Comparison of ENCODE assay signal across 18 cellular contexts in the genomic region with DNA sequence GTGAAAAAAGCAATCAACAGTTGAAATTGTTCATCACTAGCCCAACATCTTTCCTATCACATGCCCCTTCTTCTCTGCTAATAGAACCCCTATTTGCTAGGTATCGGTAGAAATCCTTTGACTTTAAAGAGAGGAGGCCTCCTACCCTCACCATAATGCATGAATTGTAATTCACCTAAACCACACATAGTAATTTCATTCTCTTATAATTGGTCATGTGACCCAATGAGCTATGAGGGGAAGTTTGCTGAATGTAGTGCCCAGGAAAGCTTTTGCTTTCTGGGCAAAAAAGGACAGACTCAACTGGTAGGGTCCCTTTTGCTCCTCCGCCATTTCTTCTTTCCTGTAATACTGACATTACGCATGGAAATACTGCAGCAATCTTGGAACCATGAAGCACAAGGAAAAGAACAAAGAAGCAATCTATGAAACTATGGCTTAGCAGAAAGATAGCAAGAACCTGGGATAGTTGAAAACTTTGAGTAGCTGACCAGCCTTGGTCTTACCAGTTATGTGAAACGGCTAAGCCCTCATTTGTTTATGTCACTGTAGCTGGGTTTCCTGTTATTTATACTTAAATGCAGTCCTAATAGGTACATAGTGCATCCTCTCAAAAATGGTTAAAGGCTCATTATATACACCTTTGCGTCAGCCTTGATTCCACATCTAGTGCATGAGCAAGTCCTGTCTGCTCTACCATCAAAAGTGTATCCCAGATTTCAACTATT. TPM values are rescaled to one million over a fixed set of nuclear protein-coding genes. Genes with fewer than 3 reads are reported as not detected.
A peak's percentile ranks its signal among the peaks of the same experiment; 100 is the strongest.
DNase-seq lines count a peak whose midpoint lies in the region; ATAC-seq and TF ChIP-seq lines count a peak whose summit lies in the region.
"Had no signal": no experiment of that assay in that cellular context is flagged by ENCODE, and none has a peak within 500 bp of the region (broad histone marks: within the 10 kb centered on the region; RNA-seq: fewer than 3 reads in every experiment).

No MANE protein-coding gene starts in this region.

- no peaks in the 10 kb centered on the region for H3K27me3 Mint-ChIP-seq in activated T-helper 17 cell treated with anti-CD3 and anti-CD28 coated beads, Interleukin-2, amount 50 U/mL, for 72 hours
- H3K27me3 Mint-ChIP-seq in natural killer cell treated with Interleukin-12 subunit alpha and Interleukin-12 subunit beta and Interleukin-15 and Interleukin-18, amount 100 ng/mL, for 72 hours = no peaks in the 10 kb centered on the region

- peaks cover 4% of the 10 kb centered on the region for H3K9me3 Mint-ChIP-seq in activated T-helper 17 cell treated with anti-CD3 and anti-CD28 coated beads, Interleukin-2, amount 50 U/mL, for 72 hours
- no peaks in the 10 kb centered on the region for H3K9me3 Mint-ChIP-seq in natural killer cell treated with Interleukin-12 subunit alpha and Interleukin-12 subunit beta and Interleukin-15 and Interleukin-18, amount 100 ng/mL, for 72 hours

- DNase-seq in activated CD4-positive, CD25-positive, alpha-beta regulatory T cell (lab: John Stamatoyannopoulos, UW) = no peak
- DNase-seq in natural killer cell treated with Interleukin-12 subunit alpha and Interleukin-12 subunit beta and Interleukin-15 and Interleukin-18, amount 100 ng/mL, for 72 hours (ENCODE audit: low spot score) = no peak
- DNase-seq in NCI-H1694 treated with DMSO at 0.1 percent for 48 hours (lab: John Stamatoyannopoulos, UW) (no peak), erythroblast (lab: John Stamatoyannopoulos, UW) (no peak), left cardiac atrium (no peak)
- DNase-seq: activated CD8-positive, alpha-beta memory T cell treated with anti-CD3 and anti-CD28 coated beads, Interleukin-2, amount 50 U/mL, for 48 hours; COR-L47; NCI-H1092; SJCRH30; stimulated activated CD4-positive, alpha-beta T cell treated with anti-CD3 and anti-CD28 coated beads, Interleukin-15, amount 100 ng/mL, for 24 hours; thyroid gland had no signal

- H3K27ac Mint-ChIP-seq in activated T-helper 17 cell treated with anti-CD3 and anti-CD28 coated beads, Interleukin-2, amount 50 U/mL, for 72 hours = peak overlapping the region; percentile 86
- peak overlapping the region; percentile 85 to 87 for H3K27ac Mint-ChIP-seq in natural killer cell treated with Interleukin-12 subunit alpha and Interleukin-12 subunit beta and Interleukin-15 and Interleukin-18, amount 100 ng/mL, for 72 hours

- peaks cover 94% of the 10 kb centered on the region for H3K4me1 Mint-ChIP-seq in activated T-helper 17 cell treated with anti-CD3 and anti-CD28 coated beads, Interleukin-2, amount 50 U/mL, for 72 hours
- peaks cover 89 to 96% of the 10 kb centered on the region in 2 donors for H3K4me1 Mint-ChIP-seq in natural killer cell treated with Interleukin-12 subunit alpha and Interleukin-12 subunit beta and Interleukin-15 and Interleukin-18, amount 100 ng/mL, for 72 hours (ENCODE audit: low read depth in 2 of 2)

- ATAC-seq in activated CD4-positive, CD25-positive, alpha-beta regulatory T cell treated with anti-CD3 and anti-CD28 coated beads, Interleukin-2, amount 50 U/mL, for 24 hours = peak; percentile 25 to 33
- peak; percentile 20 for ATAC-seq in activated T-helper 17 cell treated with anti-CD3 and anti-CD28 coated beads, Interleukin-2, amount 50 U/mL, for 72 hours (replicated peaks)
- no peak for ATAC-seq in natural killer cell treated with Interleukin-12 subunit alpha and Interleukin-12 subunit beta and Interleukin-15 and Interleukin-18, amount 100 ng/mL, for 72 hours
- no peak for ATAC-seq in left cardiac atrium

- TF ChIP-seq POLR2A in erythroblast (IDR thresholded peaks at IDR 0.05; ENCODE audit: low read length) = no peak

- intact Hi-C loops in left cardiac atrium (cut with DNase I) = no loop called here

- no peaks in the 10 kb centered on the region for H3K9me3 ChIP-seq in KOPT-K1 (ENCODE audit: insufficient read depth, low read length, poor library complexity, severe bottlenecking)
- H3K9me3 ChIP-seq: SJCRH30, thyroid gland had no signal

- peak overlapping the region; percentile 78 for H3K4me3 Mint-ChIP-seq in activated T-helper 17 cell treated with anti-CD3 and anti-CD28 coated beads, Interleukin-2, amount 50 U/mL, for 72 hours
- H3K4me3 Mint-ChIP-seq in natural killer cell treated with Interleukin-12 subunit alpha and Interleukin-12 subunit beta and Interleukin-15 and Interleukin-18, amount 100 ng/mL, for 72 hours = peak overlapping the region; percentile 72

- H3K27ac ChIP-seq in KOPT-K1 (ENCODE audit: low read depth, low read length, poor library complexity, severe bottlenecking) = peak overlapping the region; percentile 99
- H3K27ac ChIP-seq: 22Rv1, coronary artery, SJCRH30, thyroid gland had no signal

- peaks cover 14% of the 10 kb centered on the region for H3K36me3 Mint-ChIP-seq in activated T-helper 17 cell treated with anti-CD3 and anti-CD28 coated beads, Interleukin-2, amount 50 U/mL, for 72 hours (ENCODE audit: low read depth)
- no peaks in the 10 kb centered on the region for H3K36me3 Mint-ChIP-seq in natural killer cell treated with Interleukin-12 subunit alpha and Interleukin-12 subunit beta and Interleukin-15 and Interleukin-18, amount 100 ng/mL, for 72 hours

- no peaks in the 10 kb centered on the region for H3K36me3 ChIP-seq in KOPT-K1 (ENCODE audit: insufficient read depth, low read length)
- H3K36me3 ChIP-seq: SJCRH30, thyroid gland had no signal

RNA-seq across cellular contexts. Expression of a gene that starts 10.2 kb away (rescaled TPM):
- total RNA-seq in activated T-helper 17 cell treated with anti-CD3 and anti-CD28 coated beads, Interleukin-2, amount 50 U/mL, for 72 hours = 1 to 10 TPM; 2.7 to 3.8 TPM
- total RNA-seq in natural killer cell treated with Interleukin-12 subunit alpha and Interleukin-12 subunit beta and Interleukin-15 and Interleukin-18, amount 100 ng/mL, for 72 hours = 10 to 100 TPM in 1 of 2 donors, 1 to 10 TPM in 1; 4.3 to 30.6 TPM
- total RNA-seq in left cardiac atrium = 10 to 100 TPM; 11.7 to 36.8 TPM
- total RNA-seq: astrocyte, pulmonary artery endothelial cell had no signal

RNA-seq across cellular contexts. Expression of a gene that starts 16.9 kb away (rescaled TPM):
- total RNA-seq in activated T-helper 17 cell treated with anti-CD3 and anti-CD28 coated beads, Interleukin-2, amount 50 U/mL, for 72 hours = 100 to 1,000 TPM; 146 to 148 TPM
- 100 to 1,000 TPM; 103 to 118 TPM for total RNA-seq in natural killer cell treated with Interleukin-12 subunit alpha and Interleukin-12 subunit beta and Interleukin-15 and Interleukin-18, amount 100 ng/mL, for 72 hours
- 10 to 100 TPM in 1 of 2 donors, 1 to 10 TPM in 1; 8.6 to 10.6 TPM for total RNA-seq in left cardiac atrium
- total RNA-seq: SJCRH30 had no signal

Comparison
In these comparisons a context has a peak if more than half of its experiments do, and no peak if none do; other contexts are left out.
1. ATAC-seq: peak in activated CD4-positive, CD25-positive, alpha-beta regulatory T cell treated with anti-CD3 and anti-CD28 coated beads, Interleukin-2, amount 50 U/mL, for 24 hours (2 of 2) and activated T-helper 17 cell treated with anti-CD3 and anti-CD28 coated beads, Interleukin-2, amount 50 U/mL, for 72 hours (single experiment); none in natural killer cell treated with Interleukin-12 subunit alpha and Interleukin-12 subunit beta and Interleukin-15 and Interleukin-18, amount 100 ng/mL, for 72 hours (0 of 2) and left cardiac atrium (0 of 2).
2. RNA of a gene that starts 16.9 kb away (total RNA-seq): 146 to 148 TPM in activated T-helper 17 cell treated with anti-CD3 and anti-CD28 coated beads, Interleukin-2, amount 50 U/mL, for 72 hours and 103 to 118 TPM in natural killer cell treated with Interleukin-12 subunit alpha and Interleukin-12 subunit beta and Interleukin-15 and Interleukin-18, amount 100 ng/mL, for 72 hours; 8.6 to 10.6 TPM in left cardiac atrium; every median in the first group is over 4 times any median in the second.